ENCODE assay signal across 10 cellular contexts in the genomic region with DNA sequence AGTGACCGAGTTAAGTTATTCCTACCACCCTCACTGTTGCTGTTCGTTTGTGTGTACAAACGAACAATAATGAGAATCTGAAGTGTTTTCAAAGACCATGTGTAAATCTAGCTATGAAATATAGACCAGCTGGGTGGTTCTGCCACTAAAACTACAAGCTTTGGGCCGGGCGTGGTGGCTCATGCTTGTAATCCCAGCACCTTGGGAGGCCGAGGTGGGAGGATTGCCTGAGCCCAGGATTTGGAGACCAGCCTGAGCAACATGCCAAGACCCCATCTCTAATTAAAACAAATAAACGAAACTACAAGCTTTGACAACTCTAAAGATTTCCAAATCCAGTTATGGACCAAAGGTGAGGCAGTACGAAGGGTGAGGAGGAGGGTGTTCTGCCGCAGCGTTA. TPM values are rescaled to one million over a fixed set of nuclear protein-coding genes. Genes with fewer than 3 reads are reported as not detected.
A peak's percentile ranks its signal among the peaks of the same experiment; 100 is the strongest.
DNase-seq lines count a peak whose midpoint lies in the region; ATAC-seq and TF ChIP-seq lines count a peak whose summit lies in the region.
"Had no signal": no experiment of that assay in that cellular context is flagged by ENCODE, and none has a peak within 500 bp of the region (broad histone marks: within the 10 kb centered on the region; RNA-seq: fewer than 3 reads in every experiment).

No MANE protein-coding gene starts in this region.

- peaks cover 23% of the 10 kb centered on the region for H3K79me2 ChIP-seq in parathyroid adenoma

- CTCF ChIA-PET in CD8-positive, alpha-beta memory T cell (lab: Charles Lee): interaction anchor here (0.6 to 2.8 kb wide), 8 partner anchors 10 to 191 kb away, joined by 3 to 12 read pairs (median 3); no protein-coding TSS in a partner anchor

- POLR2A ChIA-PET in CD8-positive, alpha-beta memory T cell (lab: Charles Lee): interaction anchor here (0.6 to 1.3 kb wide), 4 partner anchors 99 to 405 kb away, joined by 3 to 4 read pairs (median 4); a partner anchor contains a TSS

- no peak overlapping the region for H2AFZ ChIP-seq in parathyroid adenoma

- no peaks in the 10 kb centered on the region for H3K9me3 ChIP-seq in CD8-positive, alpha-beta memory T cell (ENCODE audit: low read length)
- H3K9me3 ChIP-seq in NT2/D1 (ENCODE audit: insufficient read depth, low read length) (no peaks in the 10 kb centered on the region), endodermal cell (ENCODE audit: control insufficient read depth, low read length) (no peaks in the 10 kb centered on the region), parathyroid adenoma (ENCODE audit: control insufficient read depth, low read length) (no peaks in the 10 kb centered on the region)

- H3K9ac ChIP-seq in NT2/D1 (ENCODE audit: insufficient read length, low read depth) (peak overlapping the region; percentile 57), endodermal cell (ENCODE audit: extremely low read depth, low read length, poor library complexity, severe bottlenecking) (peak overlapping the region; percentile 96), parathyroid adenoma (no peak overlapping the region)

- intact Hi-C loops in left colon (cut with DNase I, micrococcal nuclease): no loop called here

- peaks cover 8 to 47% (median 20%) of the 10 kb centered on the region in 3 donors for H3K36me3 Mint-ChIP-seq in CD8-positive, alpha-beta memory T cell
- H3K36me3 Mint-ChIP-seq in endodermal cell (ENCODE audit: low read depth): peaks cover 43% of the 10 kb centered on the region

- H3K27ac ChIP-seq in CD8-positive, alpha-beta memory T cell (ENCODE audit: low read depth, low read length): peak overlapping the region; percentile 96
- H3K27ac ChIP-seq in endodermal cell (ENCODE audit: low read depth, low read length) (no peak overlapping the region), parathyroid adenoma (no peak overlapping the region)

- H3K4me3 ChIP-seq in CD8-positive, alpha-beta memory T cell (ENCODE audit: low read length): peak overlapping the region; percentile 35
- H3K4me3 ChIP-seq in NT2/D1 (ENCODE audit: insufficient read length, low read depth) (peak overlapping the region; percentile 99), endodermal cell (ENCODE audit: low read length) (peak overlapping the region; percentile 99), parathyroid adenoma (ENCODE audit: low read depth, low read length) (peak overlapping the region; percentile 84)

- peak overlapping the region in 5 of 7 donors; percentile 23 to 68 (median 51) for H3K4me3 Mint-ChIP-seq in CD8-positive, alpha-beta memory T cell
- no peak overlapping the region for H3K4me3 Mint-ChIP-seq in endodermal cell

- TF ChIP-seq CTCF in endodermal cell (conservative IDR thresholded peaks at IDR 0.05): no peak
- no peak for TF ChIP-seq CTCF in parathyroid adenoma (IDR thresholded peaks at IDR 0.05)

- peak overlapping the region; percentile 75 for H3K4me2 ChIP-seq in parathyroid adenoma (ENCODE audit: low read length)

- WGBS in endodermal cell (ENCODE audit: insufficient coverage in 1 of 2, insufficient read length in 1 of 2), 2 experiments: 92 to 98% methylated on average over 8 to 10 of the region's 10 CpGs

- ATAC-seq in left colon (no peak), GM18858 (IDR thresholded peaks at IDR 0.05; ENCODE audit: unreplicated experiment) (no peak)

- H3K27ac Mint-ChIP-seq in CD8-positive, alpha-beta memory T cell: peak overlapping the region in 3 of 8 donors; percentile 53 to 76 (median 75)
- H3K27ac Mint-ChIP-seq in endodermal cell: no peak overlapping the region

- no peak for DNase-seq in CD8-positive, alpha-beta memory T cell
- DNase-seq in NT2/D1 (ENCODE audit: low read depth, low spot score) (no peak), endodermal cell (no peak), NOMO-1 treated with dmso at 0.1 percent for 144 hours (lab: John Stamatoyannopoulos, UW; ENCODE audit: unreplicated experiment) (no peak), left colon (no peak), GM19238 (ENCODE audit: insufficient read length, low spot score) (no peak)
- DNase-seq: activated effector memory CD4-positive, alpha-beta T cell treated with Interleukin-2 at 50 U/mL for 16 hours; NCI-H748 treated with DMSO at 0.1 percent for 48 hours had no signal

- H3K4me1 ChIP-seq in CD8-positive, alpha-beta memory T cell (ENCODE audit: insufficient read depth, low read length): peaks cover 28% of the 10 kb centered on the region
- no peaks in the 10 kb centered on the region for H3K4me1 ChIP-seq in NT2/D1 (ENCODE audit: insufficient read depth, insufficient read length)
- H3K4me1 ChIP-seq in endodermal cell (ENCODE audit: control insufficient read depth, insufficient read depth, low read length): no peaks in the 10 kb centered on the region
- peaks cover 11% of the 10 kb centered on the region for H3K4me1 ChIP-seq in parathyroid adenoma

- peaks cover 25% of the 10 kb centered on the region for H3K36me3 ChIP-seq in CD8-positive, alpha-beta memory T cell (ENCODE audit: insufficient read depth, low read length)
- H3K36me3 ChIP-seq in NT2/D1 (ENCODE audit: insufficient read depth, insufficient read length, low read length) (peaks cover 64% of the 10 kb centered on the region), endodermal cell (ENCODE audit: control insufficient read depth, insufficient read depth, low read length) (peaks cover 59% of the 10 kb centered on the region), parathyroid adenoma (ENCODE audit: control insufficient read depth, insufficient read depth, low read length) (no peaks in the 10 kb centered on the region)

- H3K27me3 ChIP-seq in CD8-positive, alpha-beta memory T cell (ENCODE audit: insufficient read depth, low read length, poor library complexity, severe bottlenecking): no peaks in the 10 kb centered on the region
- no peaks in the 10 kb centered on the region for H3K27me3 ChIP-seq in NT2/D1 (ENCODE audit: insufficient read depth, insufficient read length)
- H3K27me3 ChIP-seq in endodermal cell (ENCODE audit: control insufficient read depth, insufficient read depth, low read length, poor library complexity, severe bottlenecking): no peaks in the 10 kb centered on the region
- H3K27me3 ChIP-seq in parathyroid adenoma (ENCODE audit: control insufficient read depth, insufficient read depth, low read length): no peaks in the 10 kb centered on the region

- peaks cover 12 to 17% (median 14%) of the 10 kb centered on the region in 3 donors for H3K4me1 Mint-ChIP-seq in CD8-positive, alpha-beta memory T cell
- peaks cover 7% of the 10 kb centered on the region for H3K4me1 Mint-ChIP-seq in endodermal cell

- H3K27me3 Mint-ChIP-seq in CD8-positive, alpha-beta memory T cell: no peaks in the 10 kb centered on the region
- no peaks in the 10 kb centered on the region for H3K27me3 Mint-ChIP-seq in endodermal cell (ENCODE audit: insufficient read depth)

- no peaks in the 10 kb centered on the region for H3K9me3 Mint-ChIP-seq in CD8-positive, alpha-beta memory T cell
- no peaks in the 10 kb centered on the region for H3K9me3 Mint-ChIP-seq in endodermal cell

RNA-seq across cellular contexts. Expression of a gene that starts 1.0 kb away (rescaled TPM):
- total RNA-seq in CD8-positive, alpha-beta memory T cell: 10 to 100 TPM; 28.5 to 30.3 TPM
- polyA plus RNA-seq in CD8-positive, alpha-beta memory T cell: 16.0 TPM
- total RNA-seq in endodermal cell (10 to 100 TPM; 54.3 TPM), left colon (10 to 100 TPM; 23.2 to 27.0 TPM)
- 40.1 TPM for polyA plus RNA-seq in endodermal cell (2013, experiment 1 of 2)
- polyA plus RNA-seq in endodermal cell (2013, experiment 2 of 2): 32.4 TPM

RNA-seq across cellular contexts. Expression of a gene that starts 1.2 kb away (rescaled TPM):
- total RNA-seq in CD8-positive, alpha-beta memory T cell: 100 to 1,000 TPM in 1 of 2 experiments, 10 to 100 TPM in 1; 98.0 to 111 TPM
- 87.5 TPM for polyA plus RNA-seq in CD8-positive, alpha-beta memory T cell
- total RNA-seq in endodermal cell: 100 to 1,000 TPM in 1 of 2 donors, 10 to 100 TPM in 1; 96.5 to 113 TPM
- 93.1 TPM for polyA plus RNA-seq in endodermal cell (2013, experiment 1 of 2)
- 95.4 TPM for polyA plus RNA-seq in endodermal cell (2013, experiment 2 of 2)
- total RNA-seq in left colon: 10 to 100 TPM; 72.1 to 72.5 TPM

RNA-seq across cellular contexts. Expression of a gene that starts 32.7 kb away (rescaled TPM):
- total RNA-seq in CD8-positive, alpha-beta memory T cell: under 1 TPM in 1 of 2 experiments, not detected in 1; 0.20 TPM
- polyA plus RNA-seq in CD8-positive, alpha-beta memory T cell: 0.13 TPM
- under 1 TPM in 1 of 2 donors, not detected in 1; 0.40 TPM for total RNA-seq in endodermal cell
- not detected for polyA plus RNA-seq in endodermal cell (2013, experiment 1 of 2)
- polyA plus RNA-seq in endodermal cell (2013, experiment 2 of 2): not detected
- 10 to 100 TPM; 15.4 to 28.3 TPM for total RNA-seq in left colon

RNA-seq across cellular contexts. Expression of a gene that starts 55.3 kb away (rescaled TPM):
- total RNA-seq in CD8-positive, alpha-beta memory T cell: 1 to 10 TPM; 1.8 to 2.1 TPM
- 1.5 TPM for polyA plus RNA-seq in CD8-positive, alpha-beta memory T cell
- total RNA-seq in endodermal cell (1 to 10 TPM; 3.4 to 5.1 TPM), left colon (100 to 1,000 TPM; 252 to 318 TPM)
- 0.39 TPM for polyA plus RNA-seq in endodermal cell (2013, experiment 1 of 2)
- 0.87 TPM for polyA plus RNA-seq in endodermal cell (2013, experiment 2 of 2)

Comparison
In these comparisons a context has a peak if more than half of its experiments do, and no peak if none do; other contexts are left out.
1. H3K4me3 ChIP-seq: peak in every context shown above with its lines; median percentile 99 in NT2/D1; 99 in endodermal cell; 84 in parathyroid adenoma; 35 in CD8-positive, alpha-beta memory T cell.
2. RNA of a gene that starts 32.7 kb away (total RNA-seq): 15.4 to 28.3 TPM in left colon; 0.40 TPM in endodermal cell and 0.20 TPM in CD8-positive, alpha-beta memory T cell; every median in the first group is over 10 times any median in the second.